ENCODE assay signal across 8 cellular contexts in genomic region chr15:79339588-79340314, GRCh38. TPM values are rescaled to one million over a fixed set of nuclear protein-coding genes. Genes with fewer than 3 reads are reported as not detected.
DNase-seq lines count a peak whose midpoint lies in the region; TF ChIP-seq lines count a peak whose summit lies in the region.

No MANE protein-coding gene starts in this region.

- peak; percentile 90 for TF ChIP-seq CTCF in GM06990 (IDR thresholded peaks at IDR 0.05; ENCODE audit: insufficient read depth, low read length, poor library complexity, severe bottlenecking)
- peak; percentile 83 for TF ChIP-seq CTCF in mesothelial cell of epicardium (IDR thresholded peaks at IDR 0.05; ENCODE audit: unreplicated experiment)

- no peaks in the 10 kb centered on the region for H3K27me3 ChIP-seq in GM06990 (replicated peaks; ENCODE audit: control insufficient read depth, insufficient read depth, low read length)

- no peak overlapping the region for H3K27ac Mint-ChIP-seq in mesothelial cell of epicardium

- no peaks in the 10 kb centered on the region for H3K27me3 Mint-ChIP-seq in mesothelial cell of epicardium (ENCODE audit: low read depth)

- no peaks in the 10 kb centered on the region for H3K36me3 ChIP-seq in GM06990 (ENCODE audit: control insufficient read depth, insufficient read depth, low read length)

- H3K4me1 Mint-ChIP-seq in mesothelial cell of epicardium, result peaks cover 5% of the 10 kb centered on the region

- H3K9me3 Mint-ChIP-seq in mesothelial cell of epicardium, result no peaks in the 10 kb centered on the region

- no peak overlapping the region for H3K4me3 ChIP-seq in GM06990 (replicated peaks; ENCODE audit: low read depth, low read length)

- no peak overlapping the region for H3K4me3 Mint-ChIP-seq in mesothelial cell of epicardium

- no peaks in the 10 kb centered on the region for H3K36me3 Mint-ChIP-seq in mesothelial cell of epicardium

- peak; percentile 18 for DNase-seq in A172 (ENCODE audit: low spot score)
- no peak for DNase-seq in GM06990 (ENCODE audit: extremely low read depth, insufficient read length)
- DNase-seq in NCI-H460 (ENCODE audit: extremely low read depth, low read depth), result peak; percentile 15
- peak; percentile 77 for DNase-seq in cerebellar cortex (ENCODE audit: low spot score)
- DNase-seq in mesothelial cell of epicardium (ENCODE audit: low spot score in 2 of 2, unreplicated experiment in 2 of 2), result no peak
- DNase-seq in hepatic stellate cell (ENCODE audit: low spot score), result no peak
- no peak for DNase-seq in OCI-M2 (lab: John Stamatoyannopoulos, UW; ENCODE audit: unreplicated experiment)
- DNase-seq in activated CD8-positive, alpha-beta memory T cell treated with anti-CD3 and anti-CD28 coated beads, Interleukin-2, amount 50 U/mL, for 4 hours, result no peak

RNA-seq across cellular contexts. Expression of gene TMED3, which starts 28.8 kb away (rescaled TPM):
- total RNA-seq in A172 (2014; rRNA removed; shearing (Covaris generic)), result 108 and 115 TPM in 2 replicates
- total RNA-seq in NCI-H460 (2014; rRNA removed; shearing (Covaris generic)), result 150 and 174 TPM in 2 replicates
- 396 and 401 TPM in 2 replicates for polyA plus RNA-seq in NCI-H460 (2014; cell fraction: nucleus; rRNA removed)
- 59.1 to 62.9 TPM (median 61.5 TPM) in 3 replicates for total RNA-seq in mesothelial cell of epicardium

RNA-seq across cellular contexts. Expression of gene ANKRD34C, which starts 57.2 kb away (rescaled TPM):
- total RNA-seq in A172 (2014; rRNA removed; shearing (Covaris generic)), result not detected in 2 replicates
- total RNA-seq in NCI-H460 (2014; rRNA removed; shearing (Covaris generic)), result not detected in 2 replicates
- not detected in 2 replicates for polyA plus RNA-seq in NCI-H460 (2014; cell fraction: nucleus; rRNA removed)
- total RNA-seq in mesothelial cell of epicardium, result not detected in 3 replicates

Comparison
In these comparisons a context has a peak if more than half of its experiments do, and no peak if none do; other contexts are left out.
1. DNase-seq: peak in A172 (single experiment), NCI-H460 (single experiment) and cerebellar cortex (single experiment); none in GM06990 (single experiment), mesothelial cell of epicardium (0 of 2), hepatic stellate cell (single experiment), OCI-M2 (single experiment) and activated CD8-positive, alpha-beta memory T cell treated with anti-CD3 and anti-CD28 coated beads, Interleukin-2, amount 50 U/mL, for 4 hours (single experiment).